1 cellular context compared by ENCODE assay signal in genomic region chr20:63828951-63829350, GRCh38.
TF ChIP-seq lines count a peak whose summit lies in the region.

No MANE protein-coding gene starts in this region.

TF ChIP-seq in H1, 55 proteins besides CTCF, POLR2A, EP300 and RAD21 (continued from another document):
- TF ChIP-seq RNF2 (IDR thresholded peaks at IDR 0.05; ENCODE audit: borderline replicate concordance, low read depth, low read length, missing control alignments, poor library complexity, severe bottlenecking) = no peak
- no peak for TF ChIP-seq SRF (IDR thresholded peaks at IDR 0.05; ENCODE audit: low read depth, low read length)
- TF ChIP-seq ASH2L (IDR thresholded peaks at IDR 0.05; ENCODE audit: low read length) = no peak
- no peak for TF ChIP-seq MAX (IDR thresholded peaks at IDR 0.05)
- TF ChIP-seq SP1 (IDR thresholded peaks at IDR 0.05; ENCODE audit: low read depth, low read length) = no peak
- no peak for TF ChIP-seq SP4 (IDR thresholded peaks at IDR 0.05; ENCODE audit: low read length)
- TF ChIP-seq CBX8 (IDR thresholded peaks at IDR 0.05; ENCODE audit: borderline replicate concordance, low read depth, low read length) = no peak
- no peak for TF ChIP-seq SIRT6 (IDR thresholded peaks at IDR 0.05; ENCODE audit: low read length)
- no peak for TF ChIP-seq KDM4A (IDR thresholded peaks at IDR 0.05; ENCODE audit: low read depth, low read length, severe bottlenecking)
- no peak for TF ChIP-seq FOSL1 (IDR thresholded peaks at IDR 0.05; ENCODE audit: insufficient read depth, low read depth, low read length)
- no peak for TF ChIP-seq RFX5 (IDR thresholded peaks at IDR 0.05; ENCODE audit: borderline replicate concordance, low read depth, low read length)
- TF ChIP-seq NANOG (IDR thresholded peaks at IDR 0.05; ENCODE audit: insufficient read depth, low read depth, low read length, poor library complexity, severe bottlenecking) = no peak
- TF ChIP-seq SP2 (IDR thresholded peaks at IDR 0.05; ENCODE audit: low read length) = no peak
- TF ChIP-seq KDM5A (IDR thresholded peaks at IDR 0.05; ENCODE audit: low read length) = no peak
- no peak for TF ChIP-seq CHD2 (IDR thresholded peaks at IDR 0.05; ENCODE audit: low read length)
TF ChIP-seq in H1: peak in this region for 0.
